ENCODE assay signal across 22 cellular contexts in the genomic region with DNA sequence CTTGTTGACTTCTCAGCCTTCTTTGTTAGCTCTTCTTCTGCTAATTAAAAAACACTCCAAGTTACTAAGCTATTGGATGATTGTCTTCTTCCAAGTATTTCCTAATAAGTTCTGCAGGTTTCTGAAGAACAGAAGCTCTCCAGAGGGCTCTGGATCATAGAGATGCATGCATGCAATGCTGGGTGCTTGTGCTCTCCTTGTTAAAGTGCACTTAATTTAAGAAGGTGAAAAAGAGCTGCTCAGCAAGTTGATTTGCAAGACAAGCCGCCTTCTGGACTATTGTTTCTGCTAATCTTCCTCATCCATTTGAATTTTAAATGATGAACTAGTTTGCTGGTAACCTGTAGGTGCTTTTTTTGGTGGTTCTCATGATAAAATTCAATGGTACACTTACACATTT. TPM values are rescaled to one million over a fixed set of nuclear protein-coding genes. Genes with fewer than 3 reads are reported as not detected.
"Had no signal": no experiment of that assay in that cellular context is flagged by ENCODE, and none has a peak within 500 bp of the region (broad histone marks: within the 10 kb centered on the region; RNA-seq: fewer than 3 reads in every experiment).

No MANE protein-coding gene starts in this region.

- DNase-seq: activated CD4-positive, alpha-beta memory T cell treated with anti-CD3 and anti-CD28 coated beads, Interleukin-2, amount 10 ng/mL, durations not matched to agents 7 days and 5 days; activated CD4-positive, alpha-beta T cell treated with anti-CD3 and anti-CD28 coated beads, Interleukin-2, amount 10 ng/mL, durations not matched to agents 7 days and 5 days; activated CD4-positive, CD25-positive, alpha-beta regulatory T cell; activated gamma-delta T cell treated with Interleukin-2 at 50 U/mL for 16 hours; activated naive CD4-positive, alpha-beta T cell treated with anti-CD3 and anti-CD28 coated beads, Interleukin-2, amount 10 ng/mL, durations not matched to agents 7 days and 5 days; activated naive CD8-positive, alpha-beta T cell treated with anti-CD3 and anti-CD28 coated beads for 36 hours; activated T-cell treated with anti-CD3 and anti-CD28 coated beads, Interleukin-2, amount 50 U/mL, for 72 hours; cerebellar nuclear complex; KBM-7; MV-4-11; NCI-H1092 treated with DMSO at 0.1 percent for 48 hours; NCI-H1417 treated with DMSO at 0.1 percent for 48 hours; NCI-H1694; NCI-H2029; NCI-H2107; NCI-H510A treated with DMSO at 0.1 percent for 48 hours; NCI-H69; SIG-M5; T-helper 17 cell; T-helper 9 cell had no signal

- H3K27ac Mint-ChIP-seq: activated CD4-positive, alpha-beta memory T cell treated with anti-CD3 and anti-CD28 coated beads, Interleukin-2, amount 10 ng/mL, durations not matched to agents 7 days and 5 days; activated CD4-positive, alpha-beta T cell treated with anti-CD3 and anti-CD28 coated beads, Interleukin-2, amount 10 ng/mL, durations not matched to agents 7 days and 5 days; activated naive CD4-positive, alpha-beta T cell treated with anti-CD3 and anti-CD28 coated beads, Interleukin-2, amount 10 ng/mL, durations not matched to agents 7 days and 5 days; activated naive CD8-positive, alpha-beta T cell treated with anti-CD3 and anti-CD28 coated beads for 36 hours; activated T-cell treated with anti-CD3 and anti-CD28 coated beads, Interleukin-2, amount 50 U/mL, for 72 hours; activated T-helper 2 cell treated with anti-CD3 and anti-CD28 coated beads, Interferon-gamma antibody, Interleukin-2, Interleukin-4, amounts not matched to agents 10 μg/mL and 5 μg/mL and 100 μg/mL, durations not matched to agents 14 hours and 24 hours and 36 hours; T-helper 17 cell had no signal

- H3K9me3 Mint-ChIP-seq: activated CD4-positive, alpha-beta memory T cell treated with anti-CD3 and anti-CD28 coated beads, Interleukin-2, amount 10 ng/mL, durations not matched to agents 7 days and 5 days; activated CD4-positive, alpha-beta T cell treated with anti-CD3 and anti-CD28 coated beads, Interleukin-2, amount 10 ng/mL, durations not matched to agents 7 days and 5 days; activated naive CD4-positive, alpha-beta T cell treated with anti-CD3 and anti-CD28 coated beads, Interleukin-2, amount 10 ng/mL, durations not matched to agents 7 days and 5 days; activated naive CD8-positive, alpha-beta T cell treated with anti-CD3 and anti-CD28 coated beads for 36 hours; activated T-cell treated with anti-CD3 and anti-CD28 coated beads, Interleukin-2, amount 50 U/mL, for 72 hours; activated T-helper 2 cell treated with anti-CD3 and anti-CD28 coated beads, Interferon-gamma antibody, Interleukin-2, Interleukin-4, amounts not matched to agents 10 μg/mL and 5 μg/mL and 100 μg/mL, durations not matched to agents 14 hours and 24 hours and 36 hours had no signal

- H3K27me3 Mint-ChIP-seq: activated CD4-positive, alpha-beta memory T cell treated with anti-CD3 and anti-CD28 coated beads, Interleukin-2, amount 10 ng/mL, durations not matched to agents 7 days and 5 days; activated CD4-positive, alpha-beta T cell treated with anti-CD3 and anti-CD28 coated beads, Interleukin-2, amount 10 ng/mL, durations not matched to agents 7 days and 5 days; activated naive CD4-positive, alpha-beta T cell treated with anti-CD3 and anti-CD28 coated beads, Interleukin-2, amount 10 ng/mL, durations not matched to agents 7 days and 5 days; activated naive CD8-positive, alpha-beta T cell treated with anti-CD3 and anti-CD28 coated beads for 36 hours; T-helper 17 cell had no signal

- ATAC-seq: activated T-cell treated with anti-CD3 and anti-CD28 coated beads, Interleukin-2, amount 50 U/mL, for 72 hours; T-helper 17 cell had no signal

- H3K4me3 Mint-ChIP-seq: activated CD4-positive, alpha-beta memory T cell treated with anti-CD3 and anti-CD28 coated beads, Interleukin-2, amount 10 ng/mL, durations not matched to agents 7 days and 5 days; activated CD4-positive, alpha-beta T cell treated with anti-CD3 and anti-CD28 coated beads, Interleukin-2, amount 10 ng/mL, durations not matched to agents 7 days and 5 days; activated naive CD4-positive, alpha-beta T cell treated with anti-CD3 and anti-CD28 coated beads, Interleukin-2, amount 10 ng/mL, durations not matched to agents 7 days and 5 days; activated naive CD8-positive, alpha-beta T cell treated with anti-CD3 and anti-CD28 coated beads for 36 hours; activated T-cell treated with anti-CD3 and anti-CD28 coated beads, Interleukin-2, amount 50 U/mL, for 72 hours; T-helper 17 cell had no signal

RNA-seq across cellular contexts. Expression of a gene that starts 43.9 kb away (rescaled TPM):
- total RNA-seq: activated CD4-positive, alpha-beta memory T cell treated with anti-CD3 and anti-CD28 coated beads, Interleukin-2, amount 10 ng/mL, durations not matched to agents 7 days and 5 days; activated CD4-positive, alpha-beta T cell treated with anti-CD3 and anti-CD28 coated beads, Interleukin-2, amount 10 ng/mL, durations not matched to agents 7 days and 5 days; activated CD8-positive, alpha-beta memory T cell treated with anti-CD3 and anti-CD28 coated beads for 36 hours; activated T-cell treated with anti-CD3 and anti-CD28 coated beads, Interleukin-2, amount 50 U/mL, for 72 hours; activated T-helper 2 cell treated with anti-CD3 and anti-CD28 coated beads, Interferon-gamma antibody, Interleukin-2, Interleukin-4, amounts not matched to agents 10 μg/mL and 5 μg/mL and 100 μg/mL, durations not matched to agents 14 hours and 24 hours and 36 hours had no signal
